Comparison of ENCODE assay signal across 8 cellular contexts in the genomic region with DNA sequence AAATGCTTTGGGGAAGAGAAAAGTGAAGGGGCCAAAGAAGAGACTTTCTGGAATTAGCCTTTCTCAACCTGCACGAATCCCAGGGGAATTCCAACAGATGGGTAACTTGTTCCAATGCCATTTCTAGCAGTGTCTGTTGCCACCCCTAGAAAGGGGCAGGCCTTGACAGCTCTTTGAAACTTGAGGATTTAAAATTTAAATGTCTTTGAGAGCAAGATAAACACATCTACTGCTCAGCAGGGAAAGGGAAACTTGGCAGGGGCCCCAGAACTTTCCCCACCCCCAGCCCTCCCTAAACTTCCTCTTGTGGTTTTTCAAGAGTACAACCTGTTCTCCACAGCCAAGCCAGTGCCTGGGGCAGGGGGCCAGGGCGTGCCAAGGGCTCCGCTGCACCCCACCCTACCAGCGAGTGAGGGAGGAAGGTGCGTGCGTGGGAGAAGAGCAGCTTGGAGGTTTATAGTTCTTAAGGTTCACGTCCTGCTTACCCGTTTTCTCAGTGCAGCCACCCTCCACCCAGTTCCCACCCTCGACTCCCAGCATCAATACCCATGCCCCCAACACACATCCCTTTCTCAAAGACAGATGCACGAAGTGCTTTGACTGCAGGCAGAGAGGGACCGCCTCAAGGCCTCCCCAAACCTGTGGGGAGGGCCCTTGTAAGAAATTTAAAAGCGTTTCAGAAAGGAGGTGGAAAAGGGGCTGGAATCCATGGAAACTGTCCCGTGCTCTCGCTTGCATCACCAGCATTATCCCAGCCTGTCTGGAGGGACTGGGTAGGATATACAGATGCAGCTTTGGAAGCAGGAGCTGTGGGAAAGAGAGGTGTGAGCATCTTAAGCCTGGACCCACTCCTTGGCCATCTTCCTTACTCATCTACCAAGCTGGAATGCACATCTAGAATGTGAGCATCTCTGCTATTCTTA. TPM values are rescaled to one million over a fixed set of nuclear protein-coding genes. Genes with fewer than 3 reads are reported as not detected.
DNase-seq lines count a peak whose midpoint lies in the region; ATAC-seq, FAIRE-seq and TF ChIP-seq lines count a peak whose summit lies in the region.

No MANE protein-coding gene starts in this region.

- no peak for FAIRE-seq in pancreas (lab: Jason Lieb, UNC)

- CTCF ChIA-PET in RWPE1 (lab: Yijun Ruan, JAX) = interaction anchor here (0.7 to 2.4 kb wide), 4 partner anchors 202 to 672 kb away, joined by 3 to 14 read pairs (median 6); no protein-coding TSS in a partner anchor

- peak overlapping the region; percentile 89 for H3K9ac ChIP-seq in BLaER1
- no peak overlapping the region for H3K9ac ChIP-seq in HUES6 (ENCODE audit: low read length)

- WGBS in pancreas, 2 donors = 7 to 9% methylated on average over 14 of the region's 14 CpGs
- WGBS in aorta, 2 donors = 5% methylated on average over 14 of the region's 14 CpGs

- intact Hi-C loops in Right ventricle myocardium inferior (cut with DNase I) (loop anchor here (1.0 to 10.0 kb wide), 5 partner anchors 105 to 441 kb away; a partner anchor contains a TSS), pancreas (cut with DNase I) (loop anchor here in 2 of 3 donors (10.0 kb wide), 3 partner anchors 111 to 261 kb away; a partner anchor contains a TSS), aorta (cut with DNase I) (loop anchor here in 1 of 2 donors (2.0 kb wide), 2 partner anchors 199 to 265 kb away; a partner anchor contains a TSS)

- DNase-seq in RWPE1 (ENCODE audit: low spot score) (peak; percentile 89), Right ventricle myocardium inferior (ENCODE audit: missing footprints) (peak; percentile 95), pancreas (peak; percentile 83 to 94 (median 89)), aorta (peak; percentile 90 to 92)
- peak; percentile 76 for DNase-seq in activated naive CD4-positive, alpha-beta T cell treated with anti-CD3 and anti-CD28 coated beads, Interleukin-2, amount 50 U/mL, for 16 hours

- H3K9me3 ChIP-seq in BLaER1 = no peaks in the 10 kb centered on the region
- H3K9me3 ChIP-seq in HUES6 (ENCODE audit: control insufficient read depth, insufficient read depth, low read depth, low read length) = no peaks in the 10 kb centered on the region
- no peaks in the 10 kb centered on the region for H3K9me3 ChIP-seq in pancreas
- no peaks in the 10 kb centered on the region for H3K9me3 ChIP-seq in aorta (ENCODE audit: control insufficient read depth, low read length)

- peaks cover 82% of the 10 kb centered on the region for H3K4me1 ChIP-seq in BLaER1
- H3K4me1 ChIP-seq in HUES6 (ENCODE audit: control insufficient read depth, insufficient read depth, low read length) = peaks cover 47% of the 10 kb centered on the region
- peaks cover 12 to 32% (median 22%) of the 10 kb centered on the region in 3 donors for H3K4me1 ChIP-seq in pancreas
- H3K4me1 ChIP-seq in aorta (ENCODE audit: control insufficient read depth in 1 of 2, insufficient read depth in 2 of 2, low read length in 2 of 2) = peaks cover 0 to 2% of the 10 kb centered on the region in 2 donors

- H4K20me1 ChIP-seq in BLaER1 = 0 out of 2 replicates have a peak, but pooled peaks cover 8% of the 10 kb centered on the region

- H3K36me3 ChIP-seq in BLaER1 (peaks cover 29% of the 10 kb centered on the region), HUES6 (ENCODE audit: control insufficient read depth, insufficient read depth, low read length) (no peaks in the 10 kb centered on the region), pancreas (no peaks in the 10 kb centered on the region), aorta (ENCODE audit: control insufficient read depth in 1 of 2, insufficient read depth in 2 of 2, low read length in 1 of 2) (no peaks in the 10 kb centered on the region)

- H3K27ac ChIP-seq in BLaER1 (peak overlapping the region; percentile 94), HUES6 (ENCODE audit: low read depth, low read length) (no peak overlapping the region), RWPE1 (peak overlapping the region; percentile 98), pancreas (peak overlapping the region; percentile 51 to 87 (median 82)), aorta (ENCODE audit: low read depth in 1 of 2, low read length in 2 of 2) (peak overlapping the region; percentile 10 to 77)

- H3K27me3 ChIP-seq in BLaER1 = no peaks in the 10 kb centered on the region
- H3K27me3 ChIP-seq in HUES6 (ENCODE audit: control insufficient read depth, insufficient read depth, low read length) = peaks cover 78% of the 10 kb centered on the region
- no peaks in the 10 kb centered on the region for H3K27me3 ChIP-seq in pancreas
- no peaks in the 10 kb centered on the region for H3K27me3 ChIP-seq in aorta (ENCODE audit: control insufficient read depth in 1 of 2, insufficient read depth in 2 of 2, low read length in 1 of 2)

- H3K4me3 ChIP-seq in BLaER1 (peak overlapping the region; percentile 84), HUES6 (ENCODE audit: low read depth, low read length) (peak overlapping the region; percentile 38), pancreas (peak overlapping the region in 2 of 4 donors; percentile 11 to 29), aorta (ENCODE audit: low read length in 2 of 2) (no peak overlapping the region)

- peak overlapping the region; percentile 98 for H3K4me2 ChIP-seq in BLaER1

- TF ChIP-seq CTCF in RWPE1 (conservative IDR thresholded peaks at IDR 0.05; ENCODE audit: low read depth) (no peak), pancreas (IDR thresholded peaks at IDR 0.05) (no peak)

- POLR2A ChIA-PET in RWPE1 (lab: Yijun Ruan, JAX; ENCODE audit: low non-redundant PET) = no interaction called here

- ATAC-seq in Right ventricle myocardium inferior = peak; percentile 71
- ATAC-seq in pancreas = peak; percentile 50 to 62 (median 54)
- peak; percentile 51 for ATAC-seq in aorta (ENCODE audit: low FRiP score)
- no peak for ATAC-seq in HG02798 (IDR thresholded peaks at IDR 0.05; ENCODE audit: poor library complexity, unreplicated experiment)

RNA-seq across cellular contexts. Expression of a gene that starts 4.5 kb away (rescaled TPM):
- total RNA-seq in Right ventricle myocardium inferior = 31.5 TPM
- 10 to 100 TPM in 3 of 6 donors, 1 to 10 TPM in 3; 7.5 to 16.8 (median 9.8) TPM for total RNA-seq in pancreas
- polyA plus RNA-seq in pancreas = 1 to 10 TPM; 4.8 to 7.8 TPM
- total RNA-seq in aorta = 10 to 100 TPM; 24.2 to 28.6 TPM
- polyA plus RNA-seq in aorta = 10 to 100 TPM; 14.7 to 15.0 TPM

Comparison
In these comparisons a context has a peak if more than half of its experiments do, and no peak if none do; other contexts are left out.
1. H3K4me3 ChIP-seq: peak in BLaER1 (single experiment) and HUES6 (single experiment); none in aorta (0 of 2).
2. Peak in every context shown above with its lines, with median percentiles within 50 percentile points of each other: DNase-seq.